In the genomic region with DNA sequence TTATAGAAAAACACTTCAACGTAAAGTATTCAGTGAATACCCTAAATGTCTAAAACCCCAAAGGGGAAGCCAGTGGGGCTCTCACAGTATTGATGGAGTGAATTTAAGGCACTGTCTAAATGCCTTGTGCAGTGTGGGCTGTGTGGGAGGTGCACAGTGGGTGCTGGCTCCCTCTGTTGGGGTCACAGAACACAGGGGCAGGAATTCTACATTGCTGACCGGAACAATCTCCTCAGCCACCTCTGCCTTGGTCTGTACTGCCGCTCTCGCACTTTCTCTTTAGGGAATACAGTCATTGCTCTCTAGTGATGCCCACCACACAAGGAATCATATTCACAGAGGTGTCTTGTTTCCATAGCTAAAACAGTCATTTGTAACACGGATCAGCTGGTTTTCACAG, we compare ENCODE assay signal across 2 cellular contexts.
TF ChIP-seq lines count a peak whose summit lies in the region.

No MANE protein-coding gene starts in this region.

TF ChIP-seq in SK-N-SH, 30 proteins besides CTCF, POLR2A, EP300 and RAD21 (continued from another document):
- TF ChIP-seq, protein P1, sequence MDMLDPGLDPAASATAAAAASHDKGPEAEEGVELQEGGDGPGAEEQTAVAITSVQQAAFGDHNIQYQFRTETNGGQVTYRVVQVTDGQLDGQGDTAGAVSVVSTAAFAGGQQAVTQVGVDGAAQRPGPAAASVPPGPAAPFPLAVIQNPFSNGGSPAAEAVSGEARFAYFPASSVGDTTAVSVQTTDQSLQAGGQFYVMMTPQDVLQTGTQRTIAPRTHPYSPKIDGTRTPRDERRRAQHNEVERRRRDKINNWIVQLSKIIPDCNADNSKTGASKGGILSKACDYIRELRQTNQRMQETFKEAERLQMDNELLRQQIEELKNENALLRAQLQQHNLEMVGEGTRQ (IDR thresholded peaks at IDR 0.05; ENCODE audit: borderline replicate concordance, low read depth, low read length): no peak
- TF ChIP-seq, protein P2, sequence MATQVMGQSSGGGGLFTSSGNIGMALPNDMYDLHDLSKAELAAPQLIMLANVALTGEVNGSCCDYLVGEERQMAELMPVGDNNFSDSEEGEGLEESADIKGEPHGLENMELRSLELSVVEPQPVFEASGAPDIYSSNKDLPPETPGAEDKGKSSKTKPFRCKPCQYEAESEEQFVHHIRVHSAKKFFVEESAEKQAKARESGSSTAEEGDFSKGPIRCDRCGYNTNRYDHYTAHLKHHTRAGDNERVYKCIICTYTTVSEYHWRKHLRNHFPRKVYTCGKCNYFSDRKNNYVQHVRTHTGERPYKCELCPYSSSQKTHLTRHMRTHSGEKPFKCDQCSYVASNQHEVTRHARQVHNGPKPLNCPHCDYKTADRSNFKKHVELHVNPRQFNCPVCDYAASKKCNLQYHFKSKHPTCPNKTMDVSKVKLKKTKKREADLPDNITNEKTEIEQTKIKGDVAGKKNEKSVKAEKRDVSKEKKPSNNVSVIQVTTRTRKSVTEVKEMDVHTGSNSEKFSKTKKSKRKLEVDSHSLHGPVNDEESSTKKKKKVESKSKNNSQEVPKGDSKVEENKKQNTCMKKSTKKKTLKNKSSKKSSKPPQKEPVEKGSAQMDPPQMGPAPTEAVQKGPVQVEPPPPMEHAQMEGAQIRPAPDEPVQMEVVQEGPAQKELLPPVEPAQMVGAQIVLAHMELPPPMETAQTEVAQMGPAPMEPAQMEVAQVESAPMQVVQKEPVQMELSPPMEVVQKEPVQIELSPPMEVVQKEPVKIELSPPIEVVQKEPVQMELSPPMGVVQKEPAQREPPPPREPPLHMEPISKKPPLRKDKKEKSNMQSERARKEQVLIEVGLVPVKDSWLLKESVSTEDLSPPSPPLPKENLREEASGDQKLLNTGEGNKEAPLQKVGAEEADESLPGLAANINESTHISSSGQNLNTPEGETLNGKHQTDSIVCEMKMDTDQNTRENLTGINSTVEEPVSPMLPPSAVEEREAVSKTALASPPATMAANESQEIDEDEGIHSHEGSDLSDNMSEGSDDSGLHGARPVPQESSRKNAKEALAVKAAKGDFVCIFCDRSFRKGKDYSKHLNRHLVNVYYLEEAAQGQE (IDR thresholded peaks at IDR 0.05; ENCODE audit: low read depth, low read length): no peak
- TF ChIP-seq, protein P3, sequence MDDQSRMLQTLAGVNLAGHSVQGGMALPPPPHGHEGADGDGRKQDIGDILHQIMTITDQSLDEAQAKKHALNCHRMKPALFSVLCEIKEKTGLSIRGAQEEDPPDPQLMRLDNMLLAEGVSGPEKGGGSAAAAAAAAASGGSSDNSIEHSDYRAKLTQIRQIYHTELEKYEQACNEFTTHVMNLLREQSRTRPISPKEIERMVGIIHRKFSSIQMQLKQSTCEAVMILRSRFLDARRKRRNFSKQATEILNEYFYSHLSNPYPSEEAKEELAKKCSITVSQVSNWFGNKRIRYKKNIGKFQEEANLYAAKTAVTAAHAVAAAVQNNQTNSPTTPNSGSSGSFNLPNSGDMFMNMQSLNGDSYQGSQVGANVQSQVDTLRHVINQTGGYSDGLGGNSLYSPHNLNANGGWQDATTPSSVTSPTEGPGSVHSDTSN (IDR thresholded peaks at IDR 0.05): no peak
- TF ChIP-seq TEAD4 (IDR thresholded peaks at IDR 0.05; ENCODE audit: borderline replicate concordance, insufficient read depth) (no peak), TCF12 (IDR thresholded peaks at IDR 0.05) (no peak), ELF1 (IDR thresholded peaks at IDR 0.05) (no peak), GABPA (IDR thresholded peaks at IDR 0.05; ENCODE audit: low read depth) (no peak), CHD2 (IDR thresholded peaks at IDR 0.05; ENCODE audit: low read length, partially characterized antibody) (no peak), FOSL2 (IDR thresholded peaks at IDR 0.05; ENCODE audit: borderline replicate concordance, low read depth) (no peak), EZH2phosphoT487 (IDR thresholded peaks at IDR 0.05; ENCODE audit: borderline replicate concordance, low read depth) (no peak), MXI1 (IDR thresholded peaks at IDR 0.05; ENCODE audit: low read depth, low read length) (no peak), GATA2 (CRISPR knock-in tag; IDR thresholded peaks at IDR 0.05) (no peak), SMC3 (IDR thresholded peaks at IDR 0.05; ENCODE audit: low read depth, low read length) (no peak; the same call in 1 of the 2 replicates), YY1 (IDR thresholded peaks at IDR 0.05; ENCODE audit: low read depth) (no peak), POLR2AphosphoS5 (IDR thresholded peaks at IDR 0.05; ENCODE audit: low read depth, low read length) (no peak), SIN3A (IDR thresholded peaks at IDR 0.05; ENCODE audit: borderline replicate concordance, low read depth, low read length) (no peak)
- TF ChIP-seq, protein P4, sequence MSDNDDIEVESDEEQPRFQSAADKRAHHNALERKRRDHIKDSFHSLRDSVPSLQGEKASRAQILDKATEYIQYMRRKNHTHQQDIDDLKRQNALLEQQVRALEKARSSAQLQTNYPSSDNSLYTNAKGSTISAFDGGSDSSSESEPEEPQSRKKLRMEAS (IDR thresholded peaks at IDR 0.05; ENCODE audit: low read depth): no peak

TF ChIP-seq in SK-N-SH treated with all-trans-retinoic acid at 6 μM for 48 hours, 23 proteins besides CTCF, POLR2A, EP300 and RAD21 (continued from another document):
- TF ChIP-seq, protein P5, sequence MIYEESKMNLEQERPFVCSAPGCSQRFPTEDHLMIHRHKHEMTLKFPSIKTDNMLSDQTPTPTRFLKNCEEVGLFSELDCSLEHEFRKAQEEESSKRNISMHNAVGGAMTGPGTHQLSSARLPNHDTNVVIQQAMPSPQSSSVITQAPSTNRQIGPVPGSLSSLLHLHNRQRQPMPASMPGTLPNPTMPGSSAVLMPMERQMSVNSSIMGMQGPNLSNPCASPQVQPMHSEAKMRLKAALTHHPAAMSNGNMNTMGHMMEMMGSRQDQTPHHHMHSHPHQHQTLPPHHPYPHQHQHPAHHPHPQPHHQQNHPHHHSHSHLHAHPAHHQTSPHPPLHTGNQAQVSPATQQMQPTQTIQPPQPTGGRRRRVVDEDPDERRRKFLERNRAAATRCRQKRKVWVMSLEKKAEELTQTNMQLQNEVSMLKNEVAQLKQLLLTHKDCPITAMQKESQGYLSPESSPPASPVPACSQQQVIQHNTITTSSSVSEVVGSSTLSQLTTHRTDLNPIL (CRISPR knock-in tag; IDR thresholded peaks at IDR 0.05; ENCODE audit: low read depth): no peak
- no peak for TF ChIP-seq ZC3H10 (CRISPR knock-in tag; IDR thresholded peaks at IDR 0.05)
- no peak for TF ChIP-seq TOX (CRISPR knock-in tag; IDR thresholded peaks at IDR 0.05; ENCODE audit: borderline replicate concordance)
- no peak for TF ChIP-seq ISL1 (CRISPR knock-in tag; IDR thresholded peaks at IDR 0.05)
- TF ChIP-seq PPARA (CRISPR knock-in tag; IDR thresholded peaks at IDR 0.05; ENCODE audit: borderline replicate concordance): no peak
- no peak for TF ChIP-seq BACH2 (CRISPR knock-in tag; IDR thresholded peaks at IDR 0.05; ENCODE audit: borderline replicate concordance)
- no peak for TF ChIP-seq ARNTL (CRISPR knock-in tag; IDR thresholded peaks at IDR 0.05; ENCODE audit: borderline replicate concordance, low read depth)
- TF ChIP-seq ZNF565 (CRISPR knock-in tag; conservative IDR thresholded peaks at IDR 0.05; ENCODE audit: low read depth): no peak
- TF ChIP-seq, protein P6, sequence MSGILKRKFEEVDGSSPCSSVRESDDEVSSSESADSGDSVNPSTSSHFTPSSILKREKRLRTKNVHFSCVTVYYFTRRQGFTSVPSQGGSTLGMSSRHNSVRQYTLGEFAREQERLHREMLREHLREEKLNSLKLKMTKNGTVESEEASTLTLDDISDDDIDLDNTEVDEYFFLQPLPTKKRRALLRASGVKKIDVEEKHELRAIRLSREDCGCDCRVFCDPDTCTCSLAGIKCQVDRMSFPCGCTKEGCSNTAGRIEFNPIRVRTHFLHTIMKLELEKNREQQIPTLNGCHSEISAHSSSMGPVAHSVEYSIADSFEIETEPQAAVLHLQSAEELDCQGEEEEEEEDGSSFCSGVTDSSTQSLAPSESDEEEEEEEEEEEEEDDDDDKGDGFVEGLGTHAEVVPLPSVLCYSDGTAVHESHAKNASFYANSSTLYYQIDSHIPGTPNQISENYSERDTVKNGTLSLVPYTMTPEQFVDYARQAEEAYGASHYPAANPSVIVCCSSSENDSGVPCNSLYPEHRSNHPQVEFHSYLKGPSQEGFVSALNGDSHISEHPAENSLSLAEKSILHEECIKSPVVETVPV (CRISPR knock-in tag; IDR thresholded peaks at IDR 0.05): no peak
- no peak for TF ChIP-seq CSDC2 (CRISPR knock-in tag; IDR thresholded peaks at IDR 0.05)
